Comparison of ENCODE assay signal across 13 cellular contexts in genomic region chr11:76615950-76616349, GRCh38. TPM values are rescaled to one million over a fixed set of nuclear protein-coding genes. Genes with fewer than 3 reads are reported as not detected.
DNase-seq lines count a peak whose midpoint lies in the region; ATAC-seq, FAIRE-seq and TF ChIP-seq lines count a peak whose summit lies in the region.
"Had no signal": no experiment of that assay in that cellular context is flagged by ENCODE, and none has a peak within 500 bp of the region (broad histone marks: within the 10 kb centered on the region; RNA-seq: fewer than 3 reads in every experiment).

No MANE protein-coding gene starts in this region.

- H3K27me3 ChIP-seq in liver (ENCODE audit: control insufficient read depth in 4 of 4, insufficient read depth in 4 of 4, low read length in 3 of 4) (no peaks in the 10 kb centered on the region), HepG2 (ENCODE audit: control insufficient read depth in 1 of 2, insufficient read depth in 2 of 2, low read length in 2 of 2) (peaks cover 0 to 14% of the 10 kb centered on the region in 2 experiments; a peak in 2 of 5 replicates)

- H3K4me2 ChIP-seq in HepG2 (ENCODE audit: low read depth, low read length) = no peak overlapping the region

- no peak for ATAC-seq in HepG2
- no peak for ATAC-seq in stimulated activated naive CD8-positive, alpha-beta T cell treated with anti-CD3 and anti-CD28 coated beads, Interleukin-15, Interleukin-2, amounts not matched to agents 100 U/mL and 50 U/mL, for 24 hours
- ATAC-seq: activated T-cell treated with anti-CD3 and anti-CD28 coated beads, Interleukin-2, amount 50 U/mL, for 72 hours had no signal

- CTCF ChIA-PET in HepG2 (lab: Yijun Ruan, JAX; ENCODE audit: low intra/inter-chr PET ratio, low total read pairs) = no interaction called here

- no peaks in the 10 kb centered on the region for H3K79me2 ChIP-seq in HepG2 (ENCODE audit: insufficient read depth, low read length)

- in situ Hi-C loops in HepG2 (cut with HindIII; ENCODE audit: extremely low pct_ligation_motif_present, low pct_unique_long_range_greater_than_20kb) = no loop called here

- intact Hi-C loops in HepG2 (cut with micrococcal nuclease; ENCODE audit: unreplicated experiment) = no loop called here
- intact Hi-C loops in head of caudate nucleus (cut with DNase I) = no loop called here

- TF ChIP-seq RAD21 in liver (IDR thresholded peaks at IDR 0.05) (no peak), HepG2 (CRISPR knock-in tag; IDR thresholded peaks at IDR 0.05) (no peak)

- WGBS in liver = 60% methylated on average over 4 of the region's 4 CpGs
- WGBS in HepG2 (ENCODE audit: low lambda C conversion rate) = 0% methylated on average over 2 of the region's 4 CpGs

- peak overlapping the region; percentile 55 to 59 for H3K27ac ChIP-seq in liver (ENCODE audit: low read depth in 1 of 2, low read length in 2 of 2)
- H3K27ac ChIP-seq in HepG2 (ENCODE audit: extremely low read length, insufficient read depth, low read length) = no peak overlapping the region
- H3K27ac ChIP-seq: epithelial cell of prostate had no signal

- FAIRE-seq in HepG2 (lab: Jason Lieb, UNC) = no peak

- POLR2A ChIA-PET in HepG2 (lab: Yijun Ruan, JAX) = no interaction called here

- TF ChIP-seq EP300 in HepG2 (IDR thresholded peaks at IDR 0.05; ENCODE audit: low read depth in 2 of 2, low read length in 2 of 2) = no peak
- TF ChIP-seq EP300 in HepG2 (CRISPR knock-in tag; IDR thresholded peaks at IDR 0.05; ENCODE audit: borderline replicate concordance) = no peak

- DNase-seq in HepG2 (ENCODE audit: low spot score) (no peak), epithelial cell of esophagus (ENCODE audit: low read depth) (peak; percentile 70), mesenteric fat pad (ENCODE audit: low spot score) (peak; percentile 87), middle frontal gyrus (ENCODE audit: extremely low spot score, low spot score) (no peak), head of caudate nucleus (no peak)
- no peak for DNase-seq in stimulated activated naive CD8-positive, alpha-beta T cell treated with anti-CD3 and anti-CD28 coated beads, Interleukin-15, Interleukin-2, amounts not matched to agents 100 U/mL and 50 U/mL, for 24 hours
- DNase-seq in activated effector memory CD4-positive, alpha-beta T cell treated with anti-CD3 and anti-CD28 coated beads, Interleukin-2, amount 50 U/mL, for 16 hours = no peak
- DNase-seq: ACHN; activated T-cell treated with anti-CD3 and anti-CD28 coated beads, Interleukin-2, amount 50 U/mL, for 72 hours; NCI-H2029 treated with DMSO at 0.1 percent for 48 hours; T-helper 1 cell had no signal

- H3K9ac ChIP-seq in liver (ENCODE audit: low read depth in 1 of 2, low read length in 2 of 2) (no peak overlapping the region), HepG2 (ENCODE audit: insufficient read depth, low read depth, low read length) (no peak overlapping the region)

- TF ChIP-seq POLR2A in HepG2 (IDR thresholded peaks at IDR 0.05; ENCODE audit: insufficient read depth in 1 of 2, low read depth in 2 of 2, low read length in 2 of 2) = no peak

- H3K4me1 ChIP-seq in liver (ENCODE audit: control insufficient read depth in 4 of 4, insufficient read depth in 4 of 4, low read length in 3 of 4) = peaks cover 0 to 2% (median 0%) of the 10 kb centered on the region in 4 donors
- no peaks in the 10 kb centered on the region for H3K4me1 ChIP-seq in HepG2 (ENCODE audit: insufficient read depth, low read length)

- no peak overlapping the region for H3K4me3 ChIP-seq in liver (ENCODE audit: low read depth in 1 of 3, low read length in 3 of 3)
- no peak overlapping the region for H3K4me3 ChIP-seq in HepG2 (replicated peaks in 1 of 3; ENCODE audit: insufficient read depth in 1 of 3, low read depth in 2 of 3, low read length in 3 of 3)
- no peak overlapping the region for H3K4me3 ChIP-seq in epithelial cell of esophagus (ENCODE audit: low read length)

- TF ChIP-seq CTCF in liver (IDR thresholded peaks at IDR 0.05; ENCODE audit: low read depth, low read length, missing input control) (no peak), HepG2 (CRISPR knock-in tag; IDR thresholded peaks at IDR 0.05) (no peak), epithelial cell of esophagus (IDR thresholded peaks at IDR 0.05; ENCODE audit: insufficient read depth, low read depth, low read length, missing control alignments) (no peak)

- no TSS peak for BruUV-seq in HepG2 (replicated peaks; lab: Mats Ljungman, UMichigan)

- H4K20me1 ChIP-seq in HepG2 (ENCODE audit: insufficient read depth, low read length) = no peaks in the 10 kb centered on the region

- H2AFZ ChIP-seq in HepG2 (ENCODE audit: low read length) = no peak overlapping the region

- no peaks in the 10 kb centered on the region for H3K9me3 ChIP-seq in liver (ENCODE audit: control insufficient read depth in 4 of 4, low read length in 3 of 4)
- H3K9me3 ChIP-seq in HepG2 (ENCODE audit: low read length) = no peaks in the 10 kb centered on the region

- H3K36me3 ChIP-seq in liver (ENCODE audit: control insufficient read depth in 4 of 4, insufficient read depth in 3 of 4, low read depth in 1 of 4, low read length in 3 of 4) (no peaks in the 10 kb centered on the region), HepG2 (replicated peaks in 1 of 2; ENCODE audit: control insufficient read depth in 1 of 2, insufficient read depth in 2 of 2, low read length in 2 of 2) (no peaks in the 10 kb centered on the region)

TF ChIP-seq in liver, 16 proteins besides CTCF, POLR2A, EP300 and RAD21:
- TF ChIP-seq, protein P1, sequence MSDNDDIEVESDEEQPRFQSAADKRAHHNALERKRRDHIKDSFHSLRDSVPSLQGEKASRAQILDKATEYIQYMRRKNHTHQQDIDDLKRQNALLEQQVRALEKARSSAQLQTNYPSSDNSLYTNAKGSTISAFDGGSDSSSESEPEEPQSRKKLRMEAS (IDR thresholded peaks at IDR 0.05) = no peak
- peak; percentile 17 for TF ChIP-seq NR2F2 (IDR thresholded peaks at IDR 0.05)
TF ChIP-seq in liver: peak in this region for 1.

TF ChIP-seq in HepG2, 621 proteins besides CTCF, POLR2A, EP300 and RAD21 (continues in another document):
- TF ChIP-seq ZNF280D (CRISPR knock-in tag; IDR thresholded peaks at IDR 0.05) = no peak

RNA-seq across cellular contexts. Expression of gene LRRC32, which starts 54.6 kb away (rescaled TPM):
- total RNA-seq in liver (1 to 10 TPM; 5.4 to 7.4 TPM), HepG2 (2016; rRNA removed; fragmentation: Illumina TruSeq; extraction: Trizol) (not detected in 2 replicates), mesenteric fat pad (136 TPM)
- polyA plus RNA-seq in liver (10 to 100 TPM; 11.2 to 15.4 TPM), HepG2 (2011; rRNA removed) (0.07 and 0.12 TPM in 2 replicates)
- not detected in 2 replicates for total RNA-seq in HepG2 (2016; cell fraction: cytosol; rRNA removed; fragmentation: Illumina TruSeq; extraction: Trizol; ENCODE audit: low read depth)
- not detected in 2 replicates for total RNA-seq in HepG2 (2016; cell fraction: insoluble cytoplasmic fraction; rRNA removed; fragmentation: Illumina TruSeq; extraction: Trizol)
- total RNA-seq in HepG2 (2016; cell fraction: membrane; rRNA removed; fragmentation: Illumina TruSeq; extraction: Trizol) = not detected in 2 replicates
- not detected in 2 replicates for total RNA-seq in HepG2 (2016; cell fraction: nucleus; rRNA removed; fragmentation: Illumina TruSeq; extraction: Trizol)
- not detected in 2 replicates for polyA plus RNA-seq in HepG2 (2011; cell fraction: cytosol; rRNA removed)
- 0.03 TPM in 1 of 2 replicates, not detected in the other for polyA plus RNA-seq in HepG2 (2011; cell fraction: nucleus; rRNA removed)
- polyA plus RNA-seq in HepG2 (2012) = 0.07 TPM in 1 of 2 replicates, not detected in the other
- polyA plus RNA-seq in HepG2 (2016; cell fraction: cytosol; fragmentation: Illumina TruSeq; extraction: Trizol; ENCODE audit: low read depth) = not detected in 2 replicates
- polyA plus RNA-seq in HepG2 (2016; cell fraction: insoluble cytoplasmic fraction; fragmentation: Illumina TruSeq; extraction: Trizol; ENCODE audit: low read depth) = not detected in 2 replicates
- not detected in 2 replicates for polyA plus RNA-seq in HepG2 (2016; cell fraction: membrane; fragmentation: Illumina TruSeq; extraction: Trizol; ENCODE audit: low read depth)
- not detected in 2 replicates for polyA plus RNA-seq in HepG2 (2016; cell fraction: nucleus; fragmentation: Illumina TruSeq; extraction: Trizol; ENCODE audit: insufficient read depth, low read depth)
- 1.6 TPM in 1 of 2 replicates, not detected in the other for polyA minus RNA-seq in HepG2 (2011; rRNA and poly(A)+ RNA removed; ENCODE audit: low replicate concordance)
- polyA minus RNA-seq in HepG2 (2011; cell fraction: cytosol; rRNA and poly(A)+ RNA removed) = not detected in 2 replicates
- polyA minus RNA-seq in HepG2 (2011; cell fraction: nucleus; rRNA and poly(A)+ RNA removed) = not detected in 2 replicates

Comparison
In these comparisons a context has a peak if more than half of its experiments do, and no peak if none do; other contexts are left out.
1. DNase-seq: peak in epithelial cell of esophagus (single experiment) and mesenteric fat pad (single experiment); none in HepG2 (single experiment), middle frontal gyrus (single experiment), head of caudate nucleus (0 of 42), stimulated activated naive CD8-positive, alpha-beta T cell treated with anti-CD3 and anti-CD28 coated beads, Interleukin-15, Interleukin-2, amounts not matched to agents 100 U/mL and 50 U/mL, for 24 hours (single experiment) and activated effector memory CD4-positive, alpha-beta T cell treated with anti-CD3 and anti-CD28 coated beads, Interleukin-2, amount 50 U/mL, for 16 hours (single experiment).
2. RNA of gene LRRC32, which starts 54.6 kb away (total RNA-seq): 136 TPM in mesenteric fat pad (single experiment); 5.4 to 7.4 TPM in liver and not detected in HepG2; every median in the first group is over 10 times any median in the second.